7 cellular contexts compared by ENCODE assay signal in genomic region chr3:129343643-129344360, GRCh38.
DNase-seq lines count a peak whose midpoint lies in the region; ATAC-seq and TF ChIP-seq lines count a peak whose summit lies in the region.

No MANE protein-coding gene starts in this region.

- H3K36me3 Mint-ChIP-seq in H9 (ENCODE audit: insufficient read depth in 1 of 3, low read depth in 3 of 3) (0 out of 7 replicates have a peak, but pooled peaks cover 0 to 3% (median 0%) of the 10 kb centered on the region in 3 experiments), endothelial cell (ENCODE audit: low read depth, unreplicated experiment) (no peaks in the 10 kb centered on the region)

- no peak overlapping the region for H3T11ph ChIP-seq in H9 (ENCODE audit: low read length)

- TF ChIP-seq CTCF in H9 (conservative IDR thresholded peaks at IDR 0.05) = peak; percentile 75
- TF ChIP-seq CTCF in endothelial cell (IDR thresholded peaks at IDR 0.05; ENCODE audit: unreplicated experiment) = no peak

- no peak overlapping the region for H3K23ac ChIP-seq in H9 (ENCODE audit: insufficient read length, low read depth, low read length)

- H3K4me1 ChIP-seq in H9 (ENCODE audit: insufficient read depth, low read length) (no peaks in the 10 kb centered on the region), muscle layer of duodenum (ENCODE audit: control insufficient read depth in 1 of 2, insufficient read depth in 2 of 2, low read length in 2 of 2) (peaks cover 0 to 11% of the 10 kb centered on the region in 2 donors)

- no peaks in the 10 kb centered on the region for H3K27me3 ChIP-seq in H9 (ENCODE audit: insufficient read depth, low read length)
- H3K27me3 ChIP-seq in muscle layer of duodenum (ENCODE audit: low read depth, low read length) = no peaks in the 10 kb centered on the region

- peaks cover 19% of the 10 kb centered on the region for H3K27me3 Mint-ChIP-seq in H9 (ENCODE audit: low read depth)
- peaks cover 17% of the 10 kb centered on the region for H3K27me3 Mint-ChIP-seq in endothelial cell (ENCODE audit: unreplicated experiment)

- H3K23me2 ChIP-seq in H9 (ENCODE audit: insufficient read length, low read depth, low read length, poor library complexity, severe bottlenecking) = peaks cover 7% of the 10 kb centered on the region

- no peak overlapping the region for H2BK5ac ChIP-seq in H9 (ENCODE audit: insufficient read length, low read length)

- H2AFZ ChIP-seq in H9 (ENCODE audit: low read length) = no peak overlapping the region

- H3K9ac ChIP-seq in H9 (ENCODE audit: extremely low read depth, insufficient read length, low read length) = no peak overlapping the region

- WGBS in H9 (ENCODE audit: extremely low coverage, insufficient read length, low lambda C conversion rate) = no CpG with 5 or more reads among the region's 39 CpGs

- H3K4me1 Mint-ChIP-seq in H9 (peaks cover 16 to 19% of the 10 kb centered on the region in 2 experiments), endothelial cell (ENCODE audit: unreplicated experiment) (peaks cover 28% of the 10 kb centered on the region)

- H3K79me2 ChIP-seq in H9 (ENCODE audit: insufficient read depth, low read length) = no peaks in the 10 kb centered on the region

- H3K27ac ChIP-seq in H9 (ENCODE audit: insufficient read length, low read depth, low read length) (no peak overlapping the region), muscle layer of duodenum (ENCODE audit: low read length) (no peak overlapping the region)

- no peak overlapping the region for H3K56ac ChIP-seq in H9 (ENCODE audit: insufficient read length, low read depth, low read length)

- H3K4me3 Mint-ChIP-seq in H9 (peak overlapping the region; percentile 33 to 50), endothelial cell (ENCODE audit: unreplicated experiment) (no peak overlapping the region)

- H3K14ac ChIP-seq in H9 (ENCODE audit: insufficient read depth, low read length) = no peak overlapping the region

- no peak overlapping the region for H2BK120ac ChIP-seq in H9 (ENCODE audit: low read depth, low read length, poor library complexity, severe bottlenecking)

- DNase-seq in H9 (peak; percentile 77), endothelial cell (ENCODE audit: low spot score) (peak; percentile 67)
- peak; percentile 14 for DNase-seq in activated CD4-positive, alpha-beta T cell treated with anti-CD3 and anti-CD28 coated beads for 1 hour

- no peak overlapping the region for H2AK5ac ChIP-seq in H9 (ENCODE audit: insufficient read length, low read length)

- no peak overlapping the region for H3K18ac ChIP-seq in H9 (ENCODE audit: insufficient read length, low read depth, low read length)

- peaks cover 11 to 14% of the 10 kb centered on the region in 2 experiments; a peak in 4 of 5 replicates for H3K9me3 Mint-ChIP-seq in H9
- H3K9me3 Mint-ChIP-seq in endothelial cell (ENCODE audit: unreplicated experiment) = no peaks in the 10 kb centered on the region

- no peak overlapping the region for H4K8ac ChIP-seq in H9 (replicated peaks; ENCODE audit: insufficient read length, low read depth, low read length)

- no peak overlapping the region for H3K4ac ChIP-seq in H9 (ENCODE audit: low read depth, low read length)

- H3K27ac Mint-ChIP-seq in H9 (no peak overlapping the region), endothelial cell (ENCODE audit: unreplicated experiment) (no peak overlapping the region)

- H2BK20ac ChIP-seq in H9 (ENCODE audit: low read depth, low read length, poor library complexity, severe bottlenecking) = no peak overlapping the region

- no peaks in the 10 kb centered on the region for H3K36me3 ChIP-seq in muscle layer of duodenum (ENCODE audit: control insufficient read depth in 1 of 2, insufficient read depth in 2 of 2, low read length in 2 of 2)

- H3K79me1 ChIP-seq in H9 (ENCODE audit: insufficient read depth, low read depth, low read length, poor library complexity, severe bottlenecking) = no peaks in the 10 kb centered on the region

- H2BK12ac ChIP-seq in H9 (ENCODE audit: insufficient read length, low read depth, low read length) = no peak overlapping the region

- no peak overlapping the region for H2BK15ac ChIP-seq in H9 (ENCODE audit: low read depth, low read length)

- H4K5ac ChIP-seq in H9 (ENCODE audit: insufficient read length, low read depth, low read length) = no peak overlapping the region

- H3K4me2 ChIP-seq in H9 (ENCODE audit: insufficient read depth, insufficient read length, low read length) = peak overlapping the region; percentile 41

- no peak overlapping the region for H4K91ac ChIP-seq in H9 (ENCODE audit: insufficient read length, low read depth, low read length)

- H3K4me3 ChIP-seq in muscle layer of duodenum (ENCODE audit: low read depth in 1 of 2, low read length in 2 of 2) = peak overlapping the region; percentile 7 to 48

- H4K20me1 ChIP-seq in H9 (ENCODE audit: control insufficient read depth, insufficient read depth, insufficient read length) = no peaks in the 10 kb centered on the region

- ATAC-seq in GM18498 (IDR thresholded peaks at IDR 0.05; ENCODE audit: unreplicated experiment) (no peak), HG02763 (IDR thresholded peaks at IDR 0.05; ENCODE audit: unreplicated experiment) (no peak), HG02642 (IDR thresholded peaks at IDR 0.05; ENCODE audit: poor library complexity, unreplicated experiment) (no peak)

- H3K9me3 ChIP-seq in H9 (ENCODE audit: control insufficient read depth, low read depth, low read length) (no peaks in the 10 kb centered on the region), muscle layer of duodenum (ENCODE audit: control insufficient read depth in 1 of 2, low read length in 2 of 2) (no peaks in the 10 kb centered on the region)

Comparison
In these comparisons a context has a peak if more than half of its experiments do, and no peak if none do; other contexts are left out.
1. DNase-seq: peak in every context shown above with its lines; median percentile 77 in H9; 67 in endothelial cell; 14 in activated CD4-positive, alpha-beta T cell treated with anti-CD3 and anti-CD28 coated beads for 1 hour.